Comparison of ENCODE assay signal across 16 cellular contexts in the genomic region with DNA sequence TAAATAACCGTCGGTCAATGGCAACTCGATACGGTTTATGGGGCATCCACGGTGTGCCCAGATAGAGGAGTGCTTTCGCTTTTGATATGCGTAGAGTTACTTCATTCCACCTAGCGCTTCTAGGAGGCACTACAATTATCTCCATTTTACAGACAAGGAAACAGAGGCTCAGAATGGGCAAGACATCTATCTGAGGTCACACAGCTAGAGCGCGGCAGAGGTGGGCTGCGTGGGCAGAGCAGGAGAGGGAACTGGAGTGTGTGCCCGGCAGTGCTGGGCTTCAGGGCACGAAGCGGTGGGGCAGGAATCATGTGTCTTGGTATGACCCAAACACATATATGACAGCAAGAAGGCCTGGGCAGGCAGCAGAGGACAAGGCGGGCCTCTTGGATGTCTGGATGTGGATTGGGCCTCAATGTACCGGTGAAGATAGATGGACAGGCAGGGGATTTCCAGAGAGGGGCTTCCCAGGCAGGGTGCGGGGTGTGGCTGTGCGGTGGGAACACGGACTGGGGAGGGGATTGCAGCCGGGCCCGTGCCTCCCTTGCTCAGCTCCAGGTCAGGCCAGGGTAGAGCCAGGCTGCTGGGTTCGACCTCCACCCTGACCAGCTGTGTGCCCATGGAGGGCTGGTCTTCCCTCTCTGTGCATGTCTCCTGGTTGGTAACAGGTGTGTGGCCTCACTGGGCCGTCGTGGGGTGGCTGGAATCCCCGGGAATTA. TPM values are rescaled to one million over a fixed set of nuclear protein-coding genes. Genes with fewer than 3 reads are reported as not detected.
A peak's percentile ranks its signal among the peaks of the same experiment; 100 is the strongest.
DNase-seq lines count a peak whose midpoint lies in the region; ATAC-seq and TF ChIP-seq lines count a peak whose summit lies in the region.
"Had no signal": no experiment of that assay in that cellular context is flagged by ENCODE, and none has a peak within 500 bp of the region (broad histone marks: within the 10 kb centered on the region; RNA-seq: fewer than 3 reads in every experiment).

No MANE protein-coding gene starts in this region.

- H4K91ac ChIP-seq in mesenchymal stem cell (ENCODE audit: low read length) = no peak overlapping the region

- H2AK5ac ChIP-seq in mesenchymal stem cell (ENCODE audit: low read length, severe bottlenecking) = no peak overlapping the region

- intact Hi-C loops in lower leg skin (cut with DNase I; ENCODE audit: low total_unique reads) = no loop called here

- H3K14ac ChIP-seq in mesenchymal stem cell (ENCODE audit: low read length in 2 of 2) = no peak overlapping the region

- H2BK120ac ChIP-seq in mesenchymal stem cell (ENCODE audit: low read depth, low read length) = no peak overlapping the region

- H3K23ac ChIP-seq in mesenchymal stem cell (ENCODE audit: low read length in 2 of 2) = no peak overlapping the region

- POLR2A ChIA-PET in GM10248 (lab: Yijun Ruan, JAX) = no interaction called here

- H3K27me3 ChIP-seq in mesenchymal stem cell (ENCODE audit: control insufficient read depth in 1 of 2, insufficient read depth in 1 of 2, low read length in 2 of 2) = peaks cover 42 to 67% of the 10 kb centered on the region in 2 experiments

- H3K9ac ChIP-seq in mesenchymal stem cell (ENCODE audit: low read length) = no peak overlapping the region

- H3K4me3 ChIP-seq in lower leg skin (ENCODE audit: low read depth, poor library complexity, severe bottlenecking) = no peak overlapping the region
- H3K4me3 ChIP-seq in mesenchymal stem cell (ENCODE audit: insufficient read depth in 1 of 2, low read depth in 1 of 2, low read length in 2 of 2) = no peak overlapping the region

- no peak overlapping the region for H2BK5ac ChIP-seq in mesenchymal stem cell (ENCODE audit: low read depth, low read length, poor library complexity, severe bottlenecking)

- no peak overlapping the region for H3K4ac ChIP-seq in mesenchymal stem cell (ENCODE audit: low read depth in 1 of 2, low read length in 2 of 2)

- H3K4me3 Mint-ChIP-seq in naive B cell = peak overlapping the region in 2 of 8 donors; percentile 42 to 79
- H3K4me3 Mint-ChIP-seq: CD4-positive, alpha-beta T cell had no signal

- no peak overlapping the region for H3K4me2 ChIP-seq in mesenchymal stem cell (ENCODE audit: low read length, poor library complexity, severe bottlenecking)

- H4K8ac ChIP-seq in mesenchymal stem cell (ENCODE audit: low read length) = no peak overlapping the region

- H2BK12ac ChIP-seq in mesenchymal stem cell (ENCODE audit: low read length in 2 of 2) = no peak overlapping the region

- CTCF ChIA-PET in GM10248 (lab: Yijun Ruan, JAX) = interaction anchor here (0.8 to 4.0 kb wide), 5 partner anchors 8 to 55 kb away, joined by 3 to 17 read pairs (median 3); partner anchors contain the start of gene TP73

- no peaks in the 10 kb centered on the region for H3K36me3 Mint-ChIP-seq in naive B cell

- no peak overlapping the region for H2BK15ac ChIP-seq in mesenchymal stem cell (ENCODE audit: low read depth, poor library complexity, severe bottlenecking)

- peaks cover 48% of the 10 kb centered on the region for H3K4me1 ChIP-seq in mesenchymal stem cell (ENCODE audit: control insufficient read depth, insufficient read depth, low read depth, low read length)

- TF ChIP-seq POLR2A in GM19099 (IDR thresholded peaks at IDR 0.05; ENCODE audit: extremely low read depth, insufficient read length, low read depth) (peak; percentile 30), lower leg skin (IDR thresholded peaks at IDR 0.05) (no peak)

- 84 to 87% methylated on average over 25 of the region's 25 CpGs for WGBS in lower leg skin, 2 donors
- WGBS in mesenchymal stem cell = 80% methylated on average over 25 of the region's 25 CpGs

- H2AFZ ChIP-seq in mesenchymal stem cell (ENCODE audit: low read depth, low read length) = no peak overlapping the region

- no peaks in the 10 kb centered on the region for H3K36me3 ChIP-seq in mesenchymal stem cell (ENCODE audit: control insufficient read depth in 1 of 2, insufficient read depth in 2 of 2, low read depth in 1 of 2, low read length in 2 of 2)

- H3K27ac Mint-ChIP-seq in naive B cell = peak overlapping the region; percentile 26 to 90 (median 78)
- H3K27ac Mint-ChIP-seq: CD4-positive, alpha-beta T cell had no signal

- H3K9me3 ChIP-seq in mesenchymal stem cell (ENCODE audit: control insufficient read depth, low read length) = no peaks in the 10 kb centered on the region

- ATAC-seq in naive B cell (ENCODE audit: low read depth in 2 of 2) = peak; percentile 38 to 46

- H3K27ac ChIP-seq in VCaP (peak overlapping the region; percentile 45; the same call in 1 of the 2 replicates), mesenchymal stem cell (ENCODE audit: low read length, poor library complexity, severe bottlenecking) (no peak overlapping the region)
- H3K27ac ChIP-seq: epithelial cell of prostate had no signal

- H3K18ac ChIP-seq in mesenchymal stem cell (ENCODE audit: low read depth in 1 of 2, low read length in 2 of 2) = no peak overlapping the region

- H3K4me1 Mint-ChIP-seq in naive B cell = peaks cover 39 to 64% (median 50%) of the 10 kb centered on the region in 3 donors

- H3K79me1 ChIP-seq in mesenchymal stem cell (replicated peaks; ENCODE audit: low read length, poor library complexity, severe bottlenecking) = no peaks in the 10 kb centered on the region

- peak; percentile 50 for DNase-seq in GM10248 (ENCODE audit: extremely low spot score)
- no peak for DNase-seq in naive B cell
- DNase-seq in lower leg skin (ENCODE audit: low spot score in 2 of 2) = no peak
- no peak for DNase-seq in mesenchymal stem cell
- DNase-seq in NOMO-1 treated with DMSO at 0.1 percent for 48 hours (lab: John Stamatoyannopoulos, UW; ENCODE audit: unreplicated experiment) = no peak
- no peak for DNase-seq in NCI-H748 treated with DMSO at 0.1 percent for 48 hours (lab: John Stamatoyannopoulos, UW)
- DNase-seq: activated CD4-positive, alpha-beta T cell treated with anti-CD3 and anti-CD28 coated beads for 48 hours; activated naive CD4-positive, alpha-beta T cell; CD4-positive, alpha-beta T cell; central memory CD4-positive, alpha-beta T cell; NCI-H187; stimulated activated CD4-positive, alpha-beta T cell treated with anti-CD3 and anti-CD28 coated beads, Interleukin-4, amount 100 ng/mL, for 1 hour had no signal

- no peaks in the 10 kb centered on the region for H3K9me3 Mint-ChIP-seq in naive B cell
- H3K9me3 Mint-ChIP-seq: CD4-positive, alpha-beta T cell had no signal

- TF ChIP-seq CTCF in GM10248 (IDR thresholded peaks at IDR 0.05; ENCODE audit: control extremely low read depth, extremely low read depth, low read depth, missing control alignments) (peak; percentile 14), VCaP (conservative IDR thresholded peaks at IDR 0.05) (no peak), lower leg skin (IDR thresholded peaks at IDR 0.05) (no peak)

- peaks cover 0 to 16% (median 6%) of the 10 kb centered on the region in 3 donors for H3K27me3 Mint-ChIP-seq in naive B cell

RNA-seq across cellular contexts. Expression of gene TP73, which starts 21.2 kb away (rescaled TPM):
- polyA plus RNA-seq in naive B cell (ENCODE audit: low read depth in 6 of 6) = not detected
- total RNA-seq in lower leg skin = 10 to 100 TPM in 2 of 4 donors, 1 to 10 TPM in 2; 5.8 to 23.6 (median 11.0) TPM
- polyA plus RNA-seq in mesenchymal stem cell (2013, experiment 1 of 2) = 0.01 TPM
- 0.01 TPM for polyA plus RNA-seq in mesenchymal stem cell (2013, experiment 2 of 2)
- total RNA-seq: CD4-positive, alpha-beta T cell; mesenteric fat pad had no signal

RNA-seq across cellular contexts. Expression of gene WRAP73, which starts 23.6 kb away (rescaled TPM):
- 10 to 100 TPM; 23.4 to 58.3 (median 27.7) TPM for polyA plus RNA-seq in naive B cell (ENCODE audit: low read depth in 6 of 6)
- total RNA-seq in lower leg skin = 10 to 100 TPM; 12.5 to 20.6 (median 15.3) TPM
- polyA plus RNA-seq in mesenchymal stem cell (2013, experiment 1 of 2) = 14.3 TPM
- 13.8 TPM for polyA plus RNA-seq in mesenchymal stem cell (2013, experiment 2 of 2)

RNA-seq across cellular contexts. Expression of gene TPRG1L, which starts 48.7 kb away (rescaled TPM):
- 10 to 100 TPM; 23.7 to 38.7 (median 35.7) TPM for polyA plus RNA-seq in naive B cell (ENCODE audit: low read depth in 6 of 6)
- 10 to 100 TPM; 44.1 to 54.3 (median 52.2) TPM for total RNA-seq in lower leg skin
- 46.4 TPM for polyA plus RNA-seq in mesenchymal stem cell (2013, experiment 1 of 2)
- polyA plus RNA-seq in mesenchymal stem cell (2013, experiment 2 of 2) = 47.7 TPM
